Comparison of ENCODE assay signal across 11 cellular contexts in the genomic region with DNA sequence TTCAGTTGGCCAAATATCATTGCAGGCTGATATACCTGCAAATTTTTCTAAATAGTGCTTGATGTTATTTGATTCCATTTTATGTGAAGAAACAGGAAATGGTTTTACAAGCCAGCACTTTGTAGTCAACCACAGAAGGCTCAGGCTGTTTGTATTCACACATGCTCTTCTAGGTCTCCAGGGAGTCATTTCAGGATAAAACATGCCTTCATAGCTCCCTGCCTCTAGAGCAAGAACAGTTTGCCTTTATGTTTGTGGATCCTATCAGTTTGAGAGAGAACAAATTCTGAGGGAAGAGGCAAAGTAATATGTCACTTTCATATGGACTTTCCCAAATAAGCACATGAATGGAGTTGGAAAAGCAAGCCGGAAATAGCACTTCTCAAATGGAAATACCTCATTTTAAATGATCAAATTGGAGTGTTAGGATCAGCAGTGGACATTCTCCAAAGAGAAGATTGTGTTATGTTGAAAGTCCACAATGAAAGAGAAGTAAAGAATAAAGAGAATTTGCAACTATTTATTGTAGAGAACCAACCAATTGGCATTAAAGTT.
DNase-seq lines count a peak whose midpoint lies in the region; ATAC-seq lines count a peak whose summit lies in the region.
"Had no signal": no experiment of that assay in that cellular context is flagged by ENCODE, and none has a peak within 500 bp of the region (broad histone marks: within the 10 kb centered on the region; RNA-seq: fewer than 3 reads in every experiment).

No MANE protein-coding gene starts in this region.

- intact Hi-C loops in head of caudate nucleus (cut with DNase I) = no loop called here

- peak; percentile 41 for DNase-seq in NCI-H226
- DNase-seq in iPS DF 4.7 (ENCODE audit: extremely low read depth, low spot score) = peak; percentile 28
- DNase-seq in activated effector memory CD4-positive, alpha-beta T cell treated with anti-CD3 and anti-CD28 coated beads, Interleukin-2, amount 50 U/mL, for 16 hours = no peak
- DNase-seq in SKM-1 treated with dmso at 0.1 percent for 144 hours (lab: John Stamatoyannopoulos, UW; ENCODE audit: unreplicated experiment) = no peak
- DNase-seq in head of caudate nucleus = no peak
- DNase-seq: amniotic stem cell, substantia nigra had no signal

- ATAC-seq in GM18511 (IDR thresholded peaks at IDR 0.05; ENCODE audit: unreplicated experiment) (peak; percentile 41), HG02884 (IDR thresholded peaks at IDR 0.05; ENCODE audit: unreplicated experiment) (peak; percentile 36), GM21825 (IDR thresholded peaks at IDR 0.05; ENCODE audit: unreplicated experiment) (no peak)
- ATAC-seq: gastroesophageal sphincter had no signal

Comparison
In these comparisons a context has a peak if more than half of its experiments do, and no peak if none do; other contexts are left out.
1. DNase-seq: peak in NCI-H226 (single experiment) and iPS DF 4.7 (single experiment); none in activated effector memory CD4-positive, alpha-beta T cell treated with anti-CD3 and anti-CD28 coated beads, Interleukin-2, amount 50 U/mL, for 16 hours (single experiment), SKM-1 treated with dmso at 0.1 percent for 144 hours (single experiment) and head of caudate nucleus (0 of 42).